ENCODE assay signal across 10 cellular contexts in the genomic region with DNA sequence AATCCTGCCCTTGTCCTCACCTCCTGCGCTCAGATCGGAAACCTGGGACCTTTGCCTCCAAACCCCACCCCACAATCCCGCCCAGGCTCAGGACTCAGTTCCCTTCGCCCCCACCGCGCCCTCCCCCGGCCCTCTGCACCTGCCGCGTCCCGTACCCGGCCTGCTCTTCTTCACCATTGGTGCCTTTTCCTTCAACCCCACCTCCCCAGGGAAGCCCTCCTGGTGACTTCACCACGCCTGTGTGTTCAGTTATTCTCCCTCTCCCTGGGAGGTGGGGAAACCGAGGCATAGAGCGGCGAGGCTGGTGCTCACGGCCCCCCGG. TPM values are rescaled to one million over a fixed set of nuclear protein-coding genes. Genes with fewer than 3 reads are reported as not detected.
DNase-seq lines count a peak whose midpoint lies in the region; ATAC-seq, FAIRE-seq and TF ChIP-seq lines count a peak whose summit lies in the region.
"Had no signal": no experiment of that assay in that cellular context is flagged by ENCODE, and none has a peak within 500 bp of the region (broad histone marks: within the 10 kb centered on the region; RNA-seq: fewer than 3 reads in every experiment).

No MANE protein-coding gene starts in this region.

- H4K20me1 ChIP-seq in OCI-LY3 (ENCODE audit: insufficient read depth, low read length) (no peaks in the 10 kb centered on the region), H1 (replicated peaks in 1 of 2; ENCODE audit: control insufficient read depth in 1 of 2, insufficient read depth in 2 of 2, low read length in 2 of 2) (peaks cover 0 to 6% of the 10 kb centered on the region in 2 experiments)

- no peaks in the 10 kb centered on the region for H3K9me3 ChIP-seq in OCI-LY3 (ENCODE audit: insufficient read depth, low read length)
- no peaks in the 10 kb centered on the region for H3K9me3 ChIP-seq in H1 (ENCODE audit: insufficient read depth in 2 of 2, low read depth in 1 of 2, low read length in 1 of 2)
- H3K9me3 ChIP-seq in mucosa of descending colon: no peaks in the 10 kb centered on the region

- no peak overlapping the region for H2BK5ac ChIP-seq in H1 (ENCODE audit: low read depth, low read length)

- H3K79me2 ChIP-seq in OCI-LY3 (ENCODE audit: low read length) (no peaks in the 10 kb centered on the region), H1 (ENCODE audit: control insufficient read depth in 1 of 2, insufficient read depth in 2 of 2, low read length in 2 of 2) (no peaks in the 10 kb centered on the region)

- POLR2A ChIA-PET in H1 (lab: Charles Lee; ENCODE audit: partially characterized antibody): no interaction called here

- no peak overlapping the region for H4K91ac ChIP-seq in H1 (replicated peaks; ENCODE audit: insufficient read length, low read length)

- no peak overlapping the region for H3K18ac ChIP-seq in H1 (ENCODE audit: extremely low read depth, low read length)

- no peaks in the 10 kb centered on the region for H3K79me1 ChIP-seq in H1 (ENCODE audit: low read depth, low read length)

- H2AFZ ChIP-seq in OCI-LY3 (ENCODE audit: low read depth, low read length) (peak overlapping the region; percentile 74; the same call in 1 of the 2 replicates), H1 (ENCODE audit: low read length) (no peak overlapping the region)

- no peak overlapping the region for H4K5ac ChIP-seq in H1 (ENCODE audit: insufficient read length, low read depth, low read length)

- no peak overlapping the region for H2BK120ac ChIP-seq in H1 (replicated peaks; ENCODE audit: low read depth, low read length)

- no peaks in the 10 kb centered on the region for H3K36me3 ChIP-seq in OCI-LY3 (replicated peaks; ENCODE audit: low read depth, low read length)
- no peaks in the 10 kb centered on the region for H3K36me3 ChIP-seq in H1 (ENCODE audit: control insufficient read depth in 2 of 4, insufficient read depth in 4 of 4, low read length in 3 of 4)
- H3K36me3 ChIP-seq in mucosa of descending colon (ENCODE audit: low read depth): no peaks in the 10 kb centered on the region

- no peak for TF ChIP-seq RAD21 in H1 (IDR thresholded peaks at IDR 0.05 in 1 of 2, conservative IDR thresholded peaks at IDR 0.05 in 1 of 2; ENCODE audit: low read depth in 2 of 2, low read length in 2 of 2)

- TF ChIP-seq CTCF in OCI-LY3 (IDR thresholded peaks at IDR 0.05; ENCODE audit: low read depth, low read length) (no peak), H1 (IDR thresholded peaks at IDR 0.05; ENCODE audit: control extremely low read depth in 1 of 3, insufficient read depth in 1 of 3, low read depth in 1 of 3, low read length in 3 of 3) (no peak), mucosa of descending colon (IDR thresholded peaks at IDR 0.05) (no peak)

- intact Hi-C loops in mucosa of descending colon (cut with DNase I, micrococcal nuclease): loop anchor here in 1 of 2 donors (2.0 kb wide), 1 partner anchor 125 kb away; no protein-coding TSS in a partner anchor

- CTCF ChIA-PET in H1 (lab: Charles Lee; ENCODE audit: partially characterized antibody): interaction anchor here (0.7 to 6.0 kb wide), 33 partner anchors 9 to 170 kb away, joined by 3 to 59 read pairs (median 6); no protein-coding TSS in a partner anchor

- no peak overlapping the region for H3K14ac ChIP-seq in H1 (ENCODE audit: insufficient read length)

- H3K23me2 ChIP-seq in H1 (ENCODE audit: low read depth, low read length): peaks cover 14% of the 10 kb centered on the region

- H3K4me1 ChIP-seq in OCI-LY3 (ENCODE audit: low read length) (peaks cover 31% of the 10 kb centered on the region), H1 (replicated peaks in 1 of 4; ENCODE audit: control insufficient read depth in 3 of 4, insufficient read depth in 4 of 4, low read length in 3 of 4) (peaks cover 0 to 16% (median 10%) of the 10 kb centered on the region in 4 experiments; a peak in 6 of 7 replicates), mucosa of descending colon (ENCODE audit: low read depth) (peaks cover 9% of the 10 kb centered on the region)

- H3K4me2 ChIP-seq in OCI-LY3 (ENCODE audit: low read length) (peak overlapping the region; percentile 92), H1 (ENCODE audit: insufficient read depth in 1 of 2, low read depth in 2 of 2, low read length in 2 of 2) (peak overlapping the region; percentile 3 to 93)

- H2BK12ac ChIP-seq in H1 (ENCODE audit: low read depth, low read length): no peak overlapping the region

- H3K9ac ChIP-seq in OCI-LY3 (ENCODE audit: low read length): peak overlapping the region; percentile 77
- H3K9ac ChIP-seq in H1 (replicated peaks in 1 of 4; ENCODE audit: extremely low read depth in 1 of 4, low read depth in 3 of 4, low read length in 3 of 4): no peak overlapping the region

- FAIRE-seq in H1 (lab: Jason Lieb, UNC): no peak

- WGBS in H1 (ENCODE audit: extremely low coverage in 1 of 2, insufficient coverage in 1 of 2, insufficient read length in 1 of 2, insufficient replicate concordance in 2 of 2, low coverage in 1 of 2, low lambda C conversion rate in 2 of 2, missing lambda C conversion rate in 1 of 2), 2 experiments: no CpG with 5 or more reads among the region's 17 CpGs

- H3K56ac ChIP-seq in H1 (replicated peaks; ENCODE audit: insufficient read length, low read depth, low read length): no peak overlapping the region

- no peak for TF ChIP-seq EP300 in H1 (IDR thresholded peaks at IDR 0.05; ENCODE audit: borderline replicate concordance in 1 of 2, low read depth in 2 of 2, low read length in 2 of 2)

- ATAC-seq in GM18505 (IDR thresholded peaks at IDR 0.05; ENCODE audit: unreplicated experiment): peak; percentile 28
- ATAC-seq in HG03442 (IDR thresholded peaks at IDR 0.05; ENCODE audit: unreplicated experiment): no peak
- ATAC-seq in mucosa of descending colon: no peak

- H2AK5ac ChIP-seq in H1 (ENCODE audit: low read depth, low read length): no peak overlapping the region

- H3K27me3 ChIP-seq in OCI-LY3 (ENCODE audit: low read depth, low read length) (no peaks in the 10 kb centered on the region), H1 (replicated peaks in 1 of 4; ENCODE audit: control insufficient read depth in 3 of 4, extremely low read depth in 1 of 4, insufficient read depth in 3 of 4, low read length in 3 of 4) (peaks cover 34 to 88% (median 79%) of the 10 kb centered on the region in 4 experiments)

- no peak overlapping the region for H2BK20ac ChIP-seq in H1 (ENCODE audit: low read length)

- H4K8ac ChIP-seq in H1 (ENCODE audit: extremely low read depth, insufficient read depth, low read length): no peak overlapping the region

- H3K27ac ChIP-seq in OCI-LY3 (ENCODE audit: low read length): 0 out of 2 replicates have a peak overlapping the region, but pooled peaks have one; percentile 5
- no peak overlapping the region for H3K27ac ChIP-seq in H1 (ENCODE audit: low read depth, low read length)
- H3K27ac ChIP-seq: epithelial cell of prostate had no signal

- H3K4ac ChIP-seq in H1 (replicated peaks; ENCODE audit: insufficient read length, low read depth, low read length): no peak overlapping the region

- no peak overlapping the region for H2BK15ac ChIP-seq in H1 (ENCODE audit: low read length)

- no peak for TF ChIP-seq POLR2A in GM18505 (IDR thresholded peaks at IDR 0.05; ENCODE audit: borderline replicate concordance, extremely low read depth, insufficient read depth, insufficient read length)
- TF ChIP-seq POLR2A in H1 (IDR thresholded peaks at IDR 0.05; ENCODE audit: control extremely low read depth in 1 of 2, low read depth in 2 of 2, low read length in 2 of 2): no peak

- DNase-seq in 8988T (peak; percentile 74), H1 (ENCODE audit: low read depth in 1 of 2, low spot score in 2 of 2) (no peak), mucosa of descending colon (no peak), NCI-H1417 treated with DMSO at 0.1 percent for 48 hours (lab: John Stamatoyannopoulos, UW) (no peak)
- DNase-seq in stimulated activated CD4-positive, alpha-beta T cell treated with anti-CD3 and anti-CD28 coated beads, Interleukin-4, amount 100 ng/mL, for 4 hours: no peak
- DNase-seq: NK-92 treated with Interleukin-12 subunit alpha and Interleukin-12 subunit beta, amount 100 ng/mL, for 24 hours had no signal

- H3K4me3 ChIP-seq in OCI-LY3 (ENCODE audit: low read length) (peak overlapping the region; percentile 77), H1 (ENCODE audit: extremely low read depth in 1 of 4, insufficient read depth in 2 of 4, low read depth in 3 of 4, low read length in 4 of 4) (peak overlapping the region in 2 of 4 experiments; percentile 6 to 60; a peak in 3 of 8 replicates), mucosa of descending colon (no peak overlapping the region)

- H3K23ac ChIP-seq in H1 (ENCODE audit: insufficient read length): no peak overlapping the region

TF ChIP-seq in H1, 55 proteins besides CTCF, POLR2A, EP300 and RAD21 (continues in another document):
- TF ChIP-seq JUN (IDR thresholded peaks at IDR 0.05; ENCODE audit: low read depth, low read length) (no peak), EGR1 (IDR thresholded peaks at IDR 0.05; ENCODE audit: borderline replicate concordance, low read depth, low read length) (no peak), NRF1 (IDR thresholded peaks at IDR 0.05; ENCODE audit: low read depth, low read length) (no peak), HDAC2 (IDR thresholded peaks at IDR 0.05; ENCODE audit: borderline replicate concordance in 1 of 2, low read depth in 2 of 2, low read length in 2 of 2) (no peak), JUND (IDR thresholded peaks at IDR 0.05; ENCODE audit: low read length) (no peak), CREB1 (IDR thresholded peaks at IDR 0.05) (no peak)
- TF ChIP-seq, protein P1, sequence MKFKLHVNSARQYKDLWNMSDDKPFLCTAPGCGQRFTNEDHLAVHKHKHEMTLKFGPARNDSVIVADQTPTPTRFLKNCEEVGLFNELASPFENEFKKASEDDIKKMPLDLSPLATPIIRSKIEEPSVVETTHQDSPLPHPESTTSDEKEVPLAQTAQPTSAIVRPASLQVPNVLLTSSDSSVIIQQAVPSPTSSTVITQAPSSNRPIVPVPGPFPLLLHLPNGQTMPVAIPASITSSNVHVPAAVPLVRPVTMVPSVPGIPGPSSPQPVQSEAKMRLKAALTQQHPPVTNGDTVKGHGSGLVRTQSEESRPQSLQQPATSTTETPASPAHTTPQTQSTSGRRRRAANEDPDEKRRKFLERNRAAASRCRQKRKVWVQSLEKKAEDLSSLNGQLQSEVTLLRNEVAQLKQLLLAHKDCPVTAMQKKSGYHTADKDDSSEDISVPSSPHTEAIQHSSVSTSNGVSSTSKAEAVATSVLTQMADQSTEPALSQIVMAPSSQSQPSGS (IDR thresholded peaks at IDR 0.05; ENCODE audit: low read length): no peak

RNA-seq across cellular contexts. Expression of a gene that starts 19.3 kb away (rescaled TPM):
- 340 and 348 TPM in 2 replicates for total RNA-seq in H1 (2021; fragmentation: NEBNext Ultra II Directional; extraction: Animal tissue kit (Norgen Biotek cat#: 25700))
- 241 and 471 TPM in 2 replicates for polyA plus RNA-seq in H1 (2011; rRNA removed)
- polyA plus RNA-seq in H1 (2011; cell fraction: cytosol; rRNA removed): 271 TPM
- 468 TPM for polyA plus RNA-seq in H1 (2011; cell fraction: nucleus; rRNA removed)
- 258 to 276 TPM (median 262 TPM) in 4 replicates for polyA plus RNA-seq in H1 (2012, experiment 1 of 2)
- polyA plus RNA-seq in H1 (2012, experiment 2 of 2): 216 TPM
- polyA plus RNA-seq in H1 (2013, experiment 1 of 2): 188 TPM
- 190 TPM for polyA plus RNA-seq in H1 (2013, experiment 2 of 2)
- 47.7 and 78.0 TPM in 2 replicates for polyA minus RNA-seq in H1 (2011; rRNA and poly(A)+ RNA removed)
- polyA minus RNA-seq in H1 (2011; cell fraction: cytosol; rRNA and poly(A)+ RNA removed): 232 TPM
- polyA minus RNA-seq in H1 (2011; cell fraction: nucleus; rRNA and poly(A)+ RNA removed): 124 TPM
- 10 to 100 TPM; 54.4 to 57.7 (median 57.4) TPM for total RNA-seq in mucosa of descending colon
